In genomic region chrX:57573754-57574153, GRCh38 we compare ENCODE assay signal across 8 cellular contexts. TPM values are rescaled to one million over a fixed set of nuclear protein-coding genes. Genes with fewer than 3 reads are reported as not detected.
DNase-seq lines count a peak whose midpoint lies in the region; ATAC-seq and TF ChIP-seq lines count a peak whose summit lies in the region.

No MANE protein-coding gene starts in this region.

- H3K9me3 Mint-ChIP-seq in CD14-positive monocyte: peaks cover 0 to 2% (median 0%) of the 10 kb centered on the region in 7 donors

- H3K36me3 ChIP-seq in Panc1 (ENCODE audit: control insufficient read depth, insufficient read depth, low read length): no peaks in the 10 kb centered on the region

- peak; percentile 27 for TF ChIP-seq CTCF in CD14-positive monocyte (IDR thresholded peaks at IDR 0.05)
- TF ChIP-seq CTCF in Panc1 (IDR thresholded peaks at IDR 0.05): peak; percentile 60
- peak; percentile 53 for TF ChIP-seq CTCF in fibroblast of pulmonary artery (IDR thresholded peaks at IDR 0.05; ENCODE audit: low read length, missing control alignments)

- DNase-seq in CD14-positive monocyte (ENCODE audit: low spot score) (no peak), Panc1 (ENCODE audit: low read depth, low spot score) (no peak), fibroblast of pulmonary artery (ENCODE audit: low read depth) (peak; percentile 29)

- in situ Hi-C loops in Panc1 (cut with HindIII; ENCODE audit: low pct_unique_long_range_greater_than_20kb, low sequenced_read_pairs): no loop called here

- H3K4me1 Mint-ChIP-seq in CD14-positive monocyte: no peaks in the 10 kb centered on the region

- CTCF ChIA-PET in Panc1 (lab: Charles Lee): no interaction called here

- no peaks in the 10 kb centered on the region for H3K36me3 Mint-ChIP-seq in CD14-positive monocyte

- no peak overlapping the region for H3K4me3 ChIP-seq in Panc1 (ENCODE audit: low read depth in 2 of 2, low read length in 2 of 2)
- no peak overlapping the region for H3K4me3 ChIP-seq in fibroblast of pulmonary artery (replicated peaks; ENCODE audit: low read depth, low read length)

- intact Hi-C loops in CD14-positive monocyte (cut with micrococcal nuclease): loop anchor here in 1 of 2 donors (10.0 kb wide), 1 partner anchor 351 kb away; no protein-coding TSS in a partner anchor
- intact Hi-C loops in Panc1 (cut with micrococcal nuclease; ENCODE audit: unreplicated experiment): no loop called here

- ATAC-seq in GM18868 (IDR thresholded peaks at IDR 0.05; ENCODE audit: unreplicated experiment): peak; percentile 82
- ATAC-seq in Panc1: no peak
- ATAC-seq in esophagus mucosa: no peak
- no peak for ATAC-seq in HG02970 (IDR thresholded peaks at IDR 0.05; ENCODE audit: low FRiP score, unreplicated experiment)
- no peak for ATAC-seq in GM18519 (IDR thresholded peaks at IDR 0.05; ENCODE audit: low FRiP score, unreplicated experiment)
- no peak for ATAC-seq in HG03571 (IDR thresholded peaks at IDR 0.05; ENCODE audit: unreplicated experiment)

- no peaks in the 10 kb centered on the region for H3K27me3 ChIP-seq in Panc1 (ENCODE audit: control insufficient read depth, insufficient read depth, low read length)

- H3K4me1 ChIP-seq in Panc1 (ENCODE audit: control insufficient read depth, insufficient read depth, low read length): no peaks in the 10 kb centered on the region

- no TSS peak for BruUV-seq in Panc1 (replicated peaks; lab: Mats Ljungman, UMichigan)

- H3K27ac Mint-ChIP-seq in CD14-positive monocyte: no peak overlapping the region

- H3K27me3 Mint-ChIP-seq in CD14-positive monocyte (ENCODE audit: low read depth in 3 of 3): peaks cover 0 to 4% (median 0%) of the 10 kb centered on the region in 3 donors

- POLR2A ChIA-PET in Panc1 (lab: Charles Lee): no interaction called here

- no peak overlapping the region for H3K4me3 Mint-ChIP-seq in CD14-positive monocyte

- no peak overlapping the region for H3K27ac ChIP-seq in Panc1 (ENCODE audit: low read length)

- no peaks in the 10 kb centered on the region for H3K9me3 ChIP-seq in Panc1 (ENCODE audit: control insufficient read depth, insufficient read depth, low read depth, low read length)

RNA-seq across cellular contexts. Expression of gene ZXDB, which starts 18.1 kb away (rescaled TPM):
- 1 to 10 TPM in 1 of 2 donors, under 1 TPM in 1; 0.96 to 1.4 TPM for polyA plus RNA-seq in CD14-positive monocyte
- total RNA-seq in Panc1 (2021; ENCODE audit: unreplicated experiment) (8.3 TPM), esophagus mucosa (2.9 TPM)
- polyA plus RNA-seq in Panc1 (2012; ENCODE audit: insufficient read length): 4.5 TPM
